ENCODE assay signal across 8 cellular contexts in the genomic region with DNA sequence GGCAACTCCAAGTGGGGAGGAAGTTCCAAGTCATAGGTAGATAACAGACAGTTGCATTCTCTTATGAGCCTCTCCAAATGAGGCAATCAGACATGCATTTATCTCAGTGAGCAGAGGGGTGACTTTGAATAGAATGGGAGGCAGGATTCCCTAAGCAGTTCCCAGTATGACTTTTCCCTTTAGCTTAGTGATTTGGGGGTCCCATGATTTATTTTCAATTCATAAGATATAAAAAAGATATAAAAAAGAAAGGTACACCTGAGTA. TPM values are rescaled to one million over a fixed set of nuclear protein-coding genes. Genes with fewer than 3 reads are reported as not detected.
DNase-seq lines count a peak whose midpoint lies in the region; TF ChIP-seq lines count a peak whose summit lies in the region.

No MANE protein-coding gene starts in this region.

- H3K4me3 ChIP-seq in OCI-LY7 (ENCODE audit: low read depth, low read length, poor library complexity, severe bottlenecking) (peak overlapping the region; percentile 90), epithelial cell of esophagus (ENCODE audit: low read length) (peak overlapping the region; percentile 78), trophoblast cell (ENCODE audit: low read depth, low read length) (no peak overlapping the region)

- H4K20me1 ChIP-seq in OCI-LY7 (ENCODE audit: insufficient read depth, low read length) = no peaks in the 10 kb centered on the region

- H3K18ac ChIP-seq in trophoblast cell (ENCODE audit: low read length) = no peak overlapping the region

- H3K27ac ChIP-seq in OCI-LY7 (ENCODE audit: low read depth, low read length, poor library complexity, severe bottlenecking) = no peak overlapping the region
- H3K27ac ChIP-seq in trophoblast cell (ENCODE audit: low read depth, low read length) = peak overlapping the region; percentile 90

- no peaks in the 10 kb centered on the region for H3K27me3 ChIP-seq in trophoblast cell (ENCODE audit: insufficient read depth, low read length)

- H2BK5ac ChIP-seq in trophoblast cell (ENCODE audit: low read depth, low read length, poor library complexity) = peak overlapping the region; percentile 94

- DNase-seq in OCI-LY7 (ENCODE audit: low spot score) (peak; percentile 7), epithelial cell of esophagus (ENCODE audit: low read depth) (peak; percentile 27), trophoblast cell (no peak), NCI-H1436 (lab: John Stamatoyannopoulos, UW) (no peak), HPDE6-E6E7 (ENCODE audit: extremely low spot score) (no peak)
- no peak for DNase-seq in activated effector memory CD4-positive, alpha-beta T cell treated with Interleukin-2 at 50 U/mL for 16 hours
- DNase-seq in stimulated activated CD4-positive, alpha-beta T cell treated with anti-CD3 and anti-CD28 coated beads, Interleukin-2, amount 100 ng/mL, for 48 hours = no peak

- H3K36me3 ChIP-seq in ES-I3 (ENCODE audit: insufficient read depth, low read length) (no peaks in the 10 kb centered on the region), OCI-LY7 (ENCODE audit: insufficient read depth, low read length) (peaks cover 15% of the 10 kb centered on the region), trophoblast cell (ENCODE audit: control insufficient read depth in 1 of 2, insufficient read depth in 2 of 2, low read length in 2 of 2) (peaks cover 2% of the 10 kb centered on the region in 2 experiments)

- no peak for TF ChIP-seq CTCF in OCI-LY7 (conservative IDR thresholded peaks at IDR 0.05; ENCODE audit: low read length)
- TF ChIP-seq CTCF in epithelial cell of esophagus (IDR thresholded peaks at IDR 0.05; ENCODE audit: insufficient read depth, low read depth, low read length, missing control alignments) = no peak

- H3K4me2 ChIP-seq in OCI-LY7 (ENCODE audit: low read length) (peak overlapping the region; percentile 75), trophoblast cell (ENCODE audit: low read length) (peak overlapping the region; percentile 68)

- CTCF ChIA-PET in OCI-LY7 (lab: Charles Lee; ENCODE audit: unreplicated experiment) = no interaction called here

- no peaks in the 10 kb centered on the region for H3K9me2 ChIP-seq in OCI-LY7 (ENCODE audit: insufficient read depth, low read length)

- peak overlapping the region; percentile 93 for H3K14ac ChIP-seq in trophoblast cell (ENCODE audit: low read length)

- no TSS peak for BruUV-seq in OCI-LY7 (replicated peaks; lab: Mats Ljungman, UMichigan)

- peak overlapping the region; percentile 95 for H2AK5ac ChIP-seq in trophoblast cell (ENCODE audit: low read length)

- intact Hi-C loops in OCI-LY7 (cut with micrococcal nuclease; ENCODE audit: unreplicated experiment) = loop anchor here (2.0 to 10.0 kb wide), 4 partner anchors 90 to 943 kb away; partner anchors contain the start of genes GPR63, MANEA and MMS22L

- H3K23ac ChIP-seq in trophoblast cell (ENCODE audit: low read length) = no peak overlapping the region

- POLR2A ChIA-PET in OCI-LY7 (lab: Charles Lee) = interaction anchor here (0.7 kb wide), 1 partner anchor 271 kb away, joined by 3 read pairs; no protein-coding TSS in a partner anchor

- H4K8ac ChIP-seq in trophoblast cell (ENCODE audit: low read depth, low read length) = no peak overlapping the region

- peak overlapping the region; percentile 90 for H3K9ac ChIP-seq in ES-I3 (ENCODE audit: low read depth, low read length)
- H3K9ac ChIP-seq in trophoblast cell (ENCODE audit: low read length) = no peak overlapping the region

- H3K79me1 ChIP-seq in trophoblast cell (ENCODE audit: low read length) = peaks cover 16% of the 10 kb centered on the region

- peak overlapping the region; percentile 68 for H2BK120ac ChIP-seq in trophoblast cell (ENCODE audit: insufficient read depth, low read length, poor library complexity)

- peaks cover 36% of the 10 kb centered on the region; the same call in 1 of the 2 replicates for H3K79me2 ChIP-seq in OCI-LY7 (ENCODE audit: insufficient read depth, low read depth, low read length)
- peaks cover 4% of the 10 kb centered on the region for H3K79me2 ChIP-seq in trophoblast cell (ENCODE audit: control insufficient read depth, insufficient read depth, low read length, poor library complexity)

- no peaks in the 10 kb centered on the region for H3K9me3 ChIP-seq in ES-I3 (ENCODE audit: control insufficient read depth, insufficient read depth, low read length)
- no peaks in the 10 kb centered on the region for H3K9me3 ChIP-seq in OCI-LY7 (ENCODE audit: low read length)
- H3K9me3 ChIP-seq in trophoblast cell (ENCODE audit: insufficient read depth, low read depth, low read length) = no peaks in the 10 kb centered on the region

- no peak overlapping the region for H3K4ac ChIP-seq in trophoblast cell (ENCODE audit: low read depth, low read length)

- H4K12ac ChIP-seq in trophoblast cell (ENCODE audit: low read depth, low read length) = peak overlapping the region; percentile 40

- H2AFZ ChIP-seq in OCI-LY7 (ENCODE audit: low read length) (peak overlapping the region; percentile 97; the same call in 1 of the 2 replicates), trophoblast cell (ENCODE audit: insufficient read depth, low read length, poor library complexity) (no peak overlapping the region)

- H3K4me1 ChIP-seq in ES-I3 (ENCODE audit: insufficient read depth, low read length) (peaks cover 15% of the 10 kb centered on the region; the same call in 1 of the 2 replicates), OCI-LY7 (ENCODE audit: insufficient read depth, low read length, poor library complexity, severe bottlenecking) (peaks cover 24% of the 10 kb centered on the region), trophoblast cell (ENCODE audit: control insufficient read depth in 1 of 2, insufficient read depth in 2 of 2, low read length in 2 of 2) (peaks cover 2 to 9% of the 10 kb centered on the region in 2 experiments)

- H4K91ac ChIP-seq in trophoblast cell (ENCODE audit: low read depth, low read length) = peak overlapping the region; percentile 90

- no peak overlapping the region for H2BK12ac ChIP-seq in trophoblast cell (ENCODE audit: low read length)

RNA-seq across cellular contexts. Expression of gene UFL1, which starts 0.8 kb away (rescaled TPM):
- total RNA-seq in OCI-LY7 (2014; rRNA removed; shearing (Covaris generic)) = 14.1 and 15.5 TPM in 2 replicates
- 38.0 and 39.0 TPM in 2 replicates for total RNA-seq in OCI-LY7 (2022)
- polyA plus RNA-seq in trophoblast cell (2013) = 26.4 and 26.5 TPM in 2 replicates

RNA-seq across cellular contexts. Expression of gene FHL5, which starts 42.1 kb away (rescaled TPM):
- total RNA-seq in OCI-LY7 (2014; rRNA removed; shearing (Covaris generic)) = not detected in 2 replicates
- total RNA-seq in OCI-LY7 (2022) = not detected in 2 replicates
- polyA plus RNA-seq in trophoblast cell (2013) = not detected in 2 replicates

Comparison
In these comparisons a context has a peak if more than half of its experiments do, and no peak if none do; other contexts are left out.
1. DNase-seq: peak in OCI-LY7 (single experiment) and epithelial cell of esophagus (single experiment); none in trophoblast cell (0 of 2), NCI-H1436 (single experiment), activated effector memory CD4-positive, alpha-beta T cell treated with Interleukin-2 at 50 U/mL for 16 hours (single experiment), HPDE6-E6E7 (single experiment) and stimulated activated CD4-positive, alpha-beta T cell treated with anti-CD3 and anti-CD28 coated beads, Interleukin-2, amount 100 ng/mL, for 48 hours (0 of 2).